Comparison of ENCODE assay signal across 9 cellular contexts in the genomic region with DNA sequence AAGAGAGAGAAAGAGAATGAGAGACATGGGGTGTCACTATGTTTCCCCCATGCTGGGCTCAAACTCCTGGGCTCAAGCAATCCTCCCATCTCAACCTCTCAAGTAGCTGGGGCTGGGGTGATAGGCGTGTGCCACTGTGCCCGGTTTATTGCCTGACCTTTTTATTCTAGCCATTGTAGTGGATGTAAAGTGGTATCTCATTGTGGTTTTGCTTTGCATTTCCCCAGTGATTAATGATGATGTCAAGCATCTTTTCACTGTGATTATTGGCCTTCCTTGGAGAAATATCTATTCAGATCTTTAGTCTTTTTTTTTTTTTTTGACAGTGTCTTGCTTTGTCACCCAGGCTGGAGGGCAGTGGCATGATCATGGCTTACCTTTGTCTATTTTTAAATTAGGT.
"Had no signal": no experiment of that assay in that cellular context is flagged by ENCODE, and none has a peak within 500 bp of the region (broad histone marks: within the 10 kb centered on the region; RNA-seq: fewer than 3 reads in every experiment).

No MANE protein-coding gene starts in this region.

- DNase-seq: activated effector memory CD4-positive, alpha-beta T cell treated with Interleukin-2 at 50 U/mL for 16 hours; heart right ventricle; islet precursor cell; left lung; spleen; stimulated activated CD4-positive, alpha-beta T cell treated with anti-CD3 and anti-CD28 coated beads, Interleukin-1b, Interleukin-23, amount 100 ng/mL, for 48 hours; stimulated activated naive B cell treated with anti-CD40 and anti-IgM and Interleukin-4, amounts not matched to agents 10 μg/mL and 1 μg/mL and 100 μg/mL, for 72 hours; trophoblast cell had no signal

- H3K4me1 ChIP-seq: heart right ventricle, left lung, spleen had no signal

- H3K27me3 ChIP-seq: heart right ventricle, left lung, spleen had no signal

- H3K4me3 ChIP-seq: heart right ventricle, left lung, spleen had no signal

- H3K27ac ChIP-seq: heart right ventricle, left lung, spleen had no signal

- ATAC-seq: heart right ventricle; left lung; sciatic nerve; stimulated activated naive B cell treated with anti-CD40 and anti-IgM and Interleukin-4, amounts not matched to agents 10 μg/mL and 1 μg/mL and 100 μg/mL, for 72 hours had no signal

- H3K36me3 ChIP-seq: heart right ventricle, left lung, spleen had no signal
